ENCODE assay signal across 19 cellular contexts in the genomic region with DNA sequence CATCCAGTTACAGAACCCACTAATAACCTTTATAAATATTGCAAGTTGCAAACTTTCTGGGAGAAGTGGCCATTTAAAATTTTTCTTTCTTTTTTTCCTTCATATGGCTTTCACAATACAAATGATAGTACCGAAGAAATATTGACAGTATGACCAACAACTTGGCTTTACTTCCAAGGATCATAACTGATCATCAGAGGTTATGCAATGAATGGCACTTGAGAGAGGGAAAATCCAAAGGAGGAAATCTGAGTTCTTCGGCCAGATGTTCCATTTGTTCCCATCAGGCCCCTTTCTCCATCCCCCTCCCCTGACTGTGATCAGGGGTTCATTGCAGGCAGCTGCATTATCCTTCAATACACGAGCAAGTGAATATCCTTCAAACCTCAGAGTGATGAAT.
"Had no signal": no experiment of that assay in that cellular context is flagged by ENCODE, and none has a peak within 500 bp of the region (broad histone marks: within the 10 kb centered on the region; RNA-seq: fewer than 3 reads in every experiment).

No MANE protein-coding gene starts in this region.

- H3K36me3 ChIP-seq: pancreas, right lobe of liver, thyroid gland had no signal

- H3K27me3 ChIP-seq: dorsolateral prefrontal cortex, hepatocyte, pancreas, right lobe of liver, thyroid gland had no signal

- H3K27ac ChIP-seq: dorsolateral prefrontal cortex, epithelial cell of prostate, hepatocyte, pancreas, right lobe of liver, thyroid gland had no signal

- H3K4me2 ChIP-seq: hepatocyte had no signal

- H3K9me3 ChIP-seq: pancreas, right lobe of liver, thyroid gland had no signal

- H3K79me2 ChIP-seq: hepatocyte had no signal

- H2AFZ ChIP-seq: hepatocyte had no signal

- H3K4me1 ChIP-seq: pancreas, right lobe of liver had no signal

- DNase-seq: activated CD4-positive, alpha-beta T cell treated with anti-CD3 and anti-CD28 coated beads for 1 hour; activated CD8-positive, alpha-beta memory T cell treated with anti-CD3 and anti-CD28 coated beads for 24 hours; activated CD8-positive, alpha-beta memory T cell treated with anti-CD3 and anti-CD28 coated beads, Interleukin-2, amount 50 U/mL, for 48 hours; activated effector memory CD4-positive, alpha-beta T cell treated with Interleukin-2 at 50 U/mL for 16 hours; activated naive CD4-positive, alpha-beta T cell treated with anti-CD3 and anti-CD28 coated beads, Interleukin-2, amount 50 U/mL, for 16 hours; activated T-cell treated with anti-CD3 and anti-CD28 coated beads, Interleukin-2, amount 50 U/mL, for 48 hours; amniotic stem cell; central memory CD4-positive, alpha-beta T cell; dorsolateral prefrontal cortex; endodermal cell; left cardiac atrium; naive thymus-derived CD8-positive, alpha-beta T cell; pancreas; right lobe of liver; stimulated activated CD8-positive, alpha-beta memory T cell treated with anti-CD3 and anti-CD28 coated beads, Interleukin-4, amount 100 ng/mL, for 48 hours; stimulated activated naive CD4-positive, alpha-beta T cell; thyroid gland had no signal

- ATAC-seq: left cardiac atrium; naive thymus-derived CD8-positive, alpha-beta T cell; pancreas; right lobe of liver had no signal

- H3K4me3 ChIP-seq: dorsolateral prefrontal cortex, hepatocyte, pancreas, right lobe of liver, thyroid gland had no signal
